8 cellular contexts compared by ENCODE assay signal in the genomic region with DNA sequence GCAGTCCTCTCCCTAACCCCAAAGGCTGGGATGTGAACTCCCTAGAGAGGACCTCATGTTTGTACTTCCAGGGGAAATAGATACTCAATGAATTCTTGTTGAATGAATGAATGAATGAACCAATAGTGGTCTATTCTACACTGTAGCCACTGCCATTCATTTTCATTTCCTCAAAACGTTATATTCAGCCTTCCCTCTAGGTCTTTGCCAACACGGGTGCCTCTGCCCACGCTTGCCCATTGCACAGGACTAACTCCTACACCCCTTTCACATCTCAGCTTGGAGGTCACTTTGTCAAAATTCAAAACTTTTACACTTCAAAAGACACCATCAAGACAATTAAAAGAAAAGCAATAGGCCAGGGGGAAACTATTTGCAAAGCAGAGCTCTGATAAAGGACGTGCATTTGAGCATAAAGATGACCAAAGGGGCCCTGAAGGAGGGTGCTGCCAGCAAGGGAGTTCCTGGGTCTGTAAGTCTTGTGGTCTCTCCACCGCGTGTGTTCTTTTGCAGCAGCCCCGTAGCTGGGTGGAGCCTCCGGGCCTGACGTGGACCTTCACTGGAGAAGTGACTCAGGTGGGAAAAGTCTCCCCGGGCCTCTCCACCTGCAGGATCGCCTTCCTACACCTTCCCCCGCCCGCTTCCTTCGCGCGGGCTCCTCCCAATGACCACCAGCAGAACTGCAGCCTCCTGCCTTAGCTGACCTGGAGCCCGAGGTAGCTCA. TPM values are rescaled to one million over a fixed set of nuclear protein-coding genes. Genes with fewer than 3 reads are reported as not detected.
A peak's percentile ranks its signal among the peaks of the same experiment; 100 is the strongest.
DNase-seq lines count a peak whose midpoint lies in the region; ATAC-seq lines count a peak whose summit lies in the region.

No MANE protein-coding gene starts in this region.

- no peaks in the 10 kb centered on the region for H3K4me1 Mint-ChIP-seq in activated T-cell treated with anti-CD3 and anti-CD28 coated beads, Interleukin-2, amount 50 U/mL, for 72 hours (ENCODE audit: low read depth)

- DNase-seq in activated naive CD4-positive, alpha-beta T cell treated with Interleukin-2 at 50 U/mL for 16 hours: peak; percentile 9
- no peak for DNase-seq in activated naive CD4-positive, alpha-beta T cell treated with anti-CD3 and anti-CD28 coated beads, Interleukin-2, amount 50 U/mL, for 16 hours
- DNase-seq in NCI-H2196 treated with DMSO at 0.1 percent for 48 hours (lab: John Stamatoyannopoulos, UW; ENCODE audit: unreplicated experiment) (peak; percentile 80), iPS-NIHi7 (ENCODE audit: extremely low spot score) (peak; percentile 90)
- peak; percentile 41 for DNase-seq in activated T-cell treated with anti-CD3 and anti-CD28 coated beads, Interleukin-2, amount 50 U/mL, for 72 hours
- peak; percentile 69 for DNase-seq in stimulated activated CD8-positive, alpha-beta memory T cell treated with anti-CD3 and anti-CD28 coated beads, Interleukin-4, amount 100 ng/mL, for 48 hours

- no peaks in the 10 kb centered on the region for H3K36me3 Mint-ChIP-seq in activated T-cell treated with anti-CD3 and anti-CD28 coated beads, Interleukin-2, amount 50 U/mL, for 72 hours (ENCODE audit: insufficient read depth in 2 of 2)

- peaks cover 36% of the 10 kb centered on the region for H3K27me3 Mint-ChIP-seq in activated T-cell treated with anti-CD3 and anti-CD28 coated beads, Interleukin-2, amount 50 U/mL, for 72 hours (ENCODE audit: low read depth)

- H3K27ac Mint-ChIP-seq in activated T-cell treated with anti-CD3 and anti-CD28 coated beads, Interleukin-2, amount 50 U/mL, for 72 hours: no peak overlapping the region

- no peaks in the 10 kb centered on the region for H3K9me3 Mint-ChIP-seq in activated T-cell treated with anti-CD3 and anti-CD28 coated beads, Interleukin-2, amount 50 U/mL, for 72 hours

- no peak overlapping the region for H3K4me3 Mint-ChIP-seq in activated T-cell treated with anti-CD3 and anti-CD28 coated beads, Interleukin-2, amount 50 U/mL, for 72 hours

- ATAC-seq in HG02970 (IDR thresholded peaks at IDR 0.05; ENCODE audit: low FRiP score, unreplicated experiment) (peak; percentile 62), GM19328 (IDR thresholded peaks at IDR 0.05; ENCODE audit: unreplicated experiment) (no peak)
- peak; percentile 53 to 58 for ATAC-seq in activated T-cell treated with anti-CD3 and anti-CD28 coated beads, Interleukin-2, amount 50 U/mL, for 72 hours (replicated peaks in 1 of 2)

RNA-seq across cellular contexts. Expression of a gene that starts 31.5 kb away (rescaled TPM):
- total RNA-seq in activated T-cell treated with anti-CD3 and anti-CD28 coated beads, Interleukin-2, amount 50 U/mL, for 72 hours: 1 to 10 TPM; 1.9 to 2.1 TPM

RNA-seq across cellular contexts. Expression of a gene that starts 57.9 kb away (rescaled TPM):
- not detected for total RNA-seq in activated T-cell treated with anti-CD3 and anti-CD28 coated beads, Interleukin-2, amount 50 U/mL, for 72 hours
